Comparison of ENCODE assay signal across 14 cellular contexts in the genomic region with DNA sequence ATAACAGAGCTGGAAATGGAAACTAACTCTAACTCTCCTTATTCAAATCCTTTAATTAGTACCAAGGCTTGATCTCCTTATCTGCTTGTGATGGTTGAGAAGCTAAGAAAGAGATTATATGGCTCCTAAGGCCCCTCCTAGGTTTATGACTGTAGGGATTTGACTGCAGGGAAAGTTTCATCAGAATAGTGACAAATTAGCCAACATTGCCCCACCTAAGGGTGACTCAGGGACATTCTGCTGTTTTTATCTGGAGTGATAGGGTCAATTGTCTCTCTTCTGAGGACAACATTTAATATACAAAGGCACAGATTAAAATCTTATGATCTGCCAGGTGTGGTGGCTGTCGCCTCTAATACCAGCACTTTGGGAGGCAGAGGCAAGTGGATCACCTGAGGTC.
DNase-seq lines count a peak whose midpoint lies in the region; ATAC-seq and TF ChIP-seq lines count a peak whose summit lies in the region.
"Had no signal": no experiment of that assay in that cellular context is flagged by ENCODE, and none has a peak within 500 bp of the region (broad histone marks: within the 10 kb centered on the region; RNA-seq: fewer than 3 reads in every experiment).

No MANE protein-coding gene starts in this region.

- H3K27ac ChIP-seq in foreskin keratinocyte: no peak overlapping the region
- H3K27ac ChIP-seq: gastroesophageal sphincter had no signal

- intact Hi-C loops in Right ventricle myocardium inferior (cut with DNase I) (no loop called here), Right ventricle myocardium superior (cut with DNase I) (no loop called here)

- H3K27me3 ChIP-seq in foreskin keratinocyte: no peaks in the 10 kb centered on the region
- H3K27me3 ChIP-seq: gastroesophageal sphincter had no signal

- TF ChIP-seq CTCF in foreskin keratinocyte (conservative IDR thresholded peaks at IDR 0.05): no peak

- no peaks in the 10 kb centered on the region for H3K4me1 ChIP-seq in foreskin keratinocyte
- H3K4me1 ChIP-seq: gastroesophageal sphincter had no signal

- ATAC-seq in foreskin keratinocyte (peak; percentile 71), HG02981 (IDR thresholded peaks at IDR 0.05; ENCODE audit: unreplicated experiment) (no peak), Right ventricle myocardium inferior (no peak), Right ventricle myocardium superior (ENCODE audit: poor library complexity) (no peak)
- ATAC-seq: gastroesophageal sphincter, T-helper 17 cell had no signal

- DNase-seq in A172 (ENCODE audit: low spot score) (peak; percentile 40), HCEC 1CT (peak; percentile 26), RPMI7951 (ENCODE audit: low read depth) (peak; percentile 23), foreskin keratinocyte (peak in 1 of 2 donors; percentile 33), Right ventricle myocardium inferior (ENCODE audit: missing footprints) (no peak), Right ventricle myocardium superior (no peak), NAMALWA (ENCODE audit: low spot score) (no peak)
- DNase-seq: activated CD4-positive, alpha-beta T cell treated with anti-CD3 and anti-CD28 coated beads, Interleukin-2, amount 10 ng/mL, durations not matched to agents 7 days and 5 days; DMS79; NCI-H2227 treated with DMSO at 0.1 percent for 48 hours; posterior cingulate gyrus; T-helper 17 cell had no signal

Comparison
In these comparisons a context has a peak if more than half of its experiments do, and no peak if none do; other contexts are left out.
1. DNase-seq: peak in A172 (single experiment), HCEC 1CT (single experiment) and RPMI7951 (single experiment); none in Right ventricle myocardium inferior (single experiment), Right ventricle myocardium superior (single experiment) and NAMALWA (single experiment).